In genomic region chr12:113221181-113221996, GRCh38 we compare ENCODE assay signal across 1 cellular context.
A peak's percentile ranks its signal among the peaks of the same experiment; 100 is the strongest.
TF ChIP-seq lines count a peak whose summit lies in the region.

TSS of gene TPCN1 (plus strand) at chr12:113221464. CDS start at chr12:113226853, 5,389 bp downstream.

TF ChIP-seq in K562, 482 proteins besides CTCF, POLR2A, EP300 and RAD21 (continued from another document and continues in another):
- TF ChIP-seq, protein P1, sequence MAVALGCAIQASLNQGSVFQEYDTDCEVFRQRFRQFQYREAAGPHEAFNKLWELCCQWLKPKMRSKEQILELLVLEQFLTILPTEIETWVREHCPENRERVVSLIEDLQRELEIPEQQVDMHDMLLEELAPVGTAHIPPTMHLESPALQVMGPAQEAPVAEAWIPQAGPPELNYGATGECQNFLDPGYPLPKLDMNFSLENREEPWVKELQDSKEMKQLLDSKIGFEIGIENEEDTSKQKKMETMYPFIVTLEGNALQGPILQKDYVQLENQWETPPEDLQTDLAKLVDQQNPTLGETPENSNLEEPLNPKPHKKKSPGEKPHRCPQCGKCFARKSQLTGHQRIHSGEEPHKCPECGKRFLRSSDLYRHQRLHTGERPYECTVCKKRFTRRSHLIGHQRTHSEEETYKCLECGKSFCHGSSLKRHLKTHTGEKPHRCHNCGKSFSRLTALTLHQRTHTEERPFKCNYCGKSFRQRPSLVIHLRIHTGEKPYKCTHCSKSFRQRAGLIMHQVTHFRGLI (CRISPR knock-in tag; IDR thresholded peaks at IDR 0.05) = no peak
- TF ChIP-seq PHF8 (IDR thresholded peaks at IDR 0.05; ENCODE audit: borderline replicate concordance, low read length) (peak; percentile 79; the same call in 1 of the 2 replicates), ZBTB11 (CRISPR knock-in tag; IDR thresholded peaks at IDR 0.05) (no peak), SOX6 (IDR thresholded peaks at IDR 0.05) (no peak), ZNF12 (CRISPR knock-in tag; IDR thresholded peaks at IDR 0.05) (peak; percentile 62; the same call in 1 of the 2 replicates), POLR2G (IDR thresholded peaks at IDR 0.05; ENCODE audit: low read depth, low read length) (peak; percentile 99), SMARCA5 (IDR thresholded peaks at IDR 0.05) (no peak), MXI1 (IDR thresholded peaks at IDR 0.05; ENCODE audit: low read depth, low read length) (peak; percentile 44; the same call in 1 of the 2 replicates), NFE2 (IDR thresholded peaks at IDR 0.05; ENCODE audit: low read depth) (no peak), TBP (optimal IDR thresholded peaks at IDR 0.05; ENCODE audit: low read depth, low read length) (peak; percentile 88), CREB1 (IDR thresholded peaks at IDR 0.05) (peak; percentile 45), CREB1 (CRISPR knock-in tag; IDR thresholded peaks at IDR 0.05) (0 out of 2 replicates have a peak, but pooled peaks have one; percentile 49), HBP1 (CRISPR knock-in tag; IDR thresholded peaks at IDR 0.05) (no peak), SMARCE1 (IDR thresholded peaks at IDR 0.05) (0 out of 2 replicates have a peak, but pooled peaks have one; percentile 17), SAP30 (IDR thresholded peaks at IDR 0.05; ENCODE audit: borderline replicate concordance, insufficient read depth, low read depth, low read length, poor library complexity, severe bottlenecking) (peak; percentile 92), ZBTB1 (CRISPR knock-in tag; IDR thresholded peaks at IDR 0.05; ENCODE audit: borderline replicate concordance, low read depth) (peak; percentile 91), NCOA1 (IDR thresholded peaks at IDR 0.05; ENCODE audit: low read depth) (peak; percentile 31; the same call in 1 of the 2 replicates), NR2F6 (CRISPR knock-in tag; IDR thresholded peaks at IDR 0.05) (no peak), SMC3 (conservative IDR thresholded peaks at IDR 0.05; ENCODE audit: insufficient read depth, low read depth, low read length) (no peak), ZNF23 (CRISPR knock-in tag; IDR thresholded peaks at IDR 0.05) (no peak), CTBP1 (IDR thresholded peaks at IDR 0.05; ENCODE audit: borderline replicate concordance) (peak; percentile 60; the same call in 1 of the 2 replicates), ZNF263 (CRISPR knock-in tag; IDR thresholded peaks at IDR 0.05; ENCODE audit: borderline replicate concordance) (peak; percentile 90), ZBTB9 (CRISPR knock-in tag; IDR thresholded peaks at IDR 0.05) (peak; percentile 88; the same call in 1 of the 2 replicates), SIN3A (IDR thresholded peaks at IDR 0.05; ENCODE audit: borderline replicate concordance in 2 of 2, control insufficient read depth in 1 of 2, low read depth in 2 of 2, low read length in 2 of 2) (peak; percentile 53 to 64; a peak in 1 of 4 replicates), ATF1 (CRISPR knock-in tag; IDR thresholded peaks at IDR 0.05) (no peak), ATF1 (tag; IDR thresholded peaks at IDR 0.05) (peak; percentile 66), SIX5 (IDR thresholded peaks at IDR 0.05; ENCODE audit: borderline replicate concordance in 1 of 2, insufficient read depth in 1 of 2, low read depth in 1 of 2, low read length in 2 of 2) (no peak), VEZF1 (CRISPR knock-in tag; IDR thresholded peaks at IDR 0.05) (peak; percentile 34; the same call in 1 of the 2 replicates), BHLHE40 (IDR thresholded peaks at IDR 0.05; ENCODE audit: low read length) (0 out of 2 replicates have a peak, but pooled peaks have one; percentile 14), E2F6 (IDR thresholded peaks at IDR 0.05; ENCODE audit: borderline replicate concordance in 1 of 2, extremely low read depth in 1 of 2, insufficient read depth in 1 of 2, insufficient read length in 1 of 2, low read depth in 1 of 2, low read length in 1 of 2, poor library complexity in 1 of 2, severe bottlenecking in 1 of 2) (peak; percentile 40 to 55), ZNF24 (IDR thresholded peaks at IDR 0.05) (no peak), EP400 (IDR thresholded peaks at IDR 0.05) (peak; percentile 90), KDM5B (IDR thresholded peaks at IDR 0.05; ENCODE audit: insufficient replicate concordance, low read depth, low read length) (peak; percentile 87), FOXK2 (conservative IDR thresholded peaks at IDR 0.05 in 1 of 2, IDR thresholded peaks at IDR 0.05 in 1 of 2; ENCODE audit: low read depth in 2 of 2) (0 out of 4 replicates have a peak, but pooled peaks of 1 of the 2 experiments have one; percentile 5), YY1 (IDR thresholded peaks at IDR 0.05; ENCODE audit: borderline replicate concordance in 1 of 3, control insufficient read depth in 1 of 3, extremely low read depth in 1 of 3, insufficient read depth in 3 of 3, insufficient read length in 1 of 3, insufficient replicate concordance in 2 of 3, low read depth in 1 of 3, low read length in 2 of 3) (peak in 2 of 3 experiments; percentile 55 to 60), PCBP2 (IDR thresholded peaks at IDR 0.05; ENCODE audit: low read depth, low read length, poor library complexity, severe bottlenecking) (no peak), RCOR1 (IDR thresholded peaks at IDR 0.05; ENCODE audit: borderline replicate concordance in 1 of 2, low read depth in 2 of 2, low read length in 2 of 2) (peak in 1 of 2 experiments; percentile 12; a peak in 1 of 4 replicates), NFIC (IDR thresholded peaks at IDR 0.05) (peak; percentile 66), TAF1 (IDR thresholded peaks at IDR 0.05; ENCODE audit: control insufficient read depth, extremely low read depth, insufficient read depth, low read length, severe bottlenecking) (peak; percentile 58), PBX2 (CRISPR knock-in tag; IDR thresholded peaks at IDR 0.05; ENCODE audit: low read depth) (peak; percentile 79), PBX2 (tag; conservative IDR thresholded peaks at IDR 0.05; ENCODE audit: low read depth) (peak; percentile 98)
- TF ChIP-seq, protein P2, sequence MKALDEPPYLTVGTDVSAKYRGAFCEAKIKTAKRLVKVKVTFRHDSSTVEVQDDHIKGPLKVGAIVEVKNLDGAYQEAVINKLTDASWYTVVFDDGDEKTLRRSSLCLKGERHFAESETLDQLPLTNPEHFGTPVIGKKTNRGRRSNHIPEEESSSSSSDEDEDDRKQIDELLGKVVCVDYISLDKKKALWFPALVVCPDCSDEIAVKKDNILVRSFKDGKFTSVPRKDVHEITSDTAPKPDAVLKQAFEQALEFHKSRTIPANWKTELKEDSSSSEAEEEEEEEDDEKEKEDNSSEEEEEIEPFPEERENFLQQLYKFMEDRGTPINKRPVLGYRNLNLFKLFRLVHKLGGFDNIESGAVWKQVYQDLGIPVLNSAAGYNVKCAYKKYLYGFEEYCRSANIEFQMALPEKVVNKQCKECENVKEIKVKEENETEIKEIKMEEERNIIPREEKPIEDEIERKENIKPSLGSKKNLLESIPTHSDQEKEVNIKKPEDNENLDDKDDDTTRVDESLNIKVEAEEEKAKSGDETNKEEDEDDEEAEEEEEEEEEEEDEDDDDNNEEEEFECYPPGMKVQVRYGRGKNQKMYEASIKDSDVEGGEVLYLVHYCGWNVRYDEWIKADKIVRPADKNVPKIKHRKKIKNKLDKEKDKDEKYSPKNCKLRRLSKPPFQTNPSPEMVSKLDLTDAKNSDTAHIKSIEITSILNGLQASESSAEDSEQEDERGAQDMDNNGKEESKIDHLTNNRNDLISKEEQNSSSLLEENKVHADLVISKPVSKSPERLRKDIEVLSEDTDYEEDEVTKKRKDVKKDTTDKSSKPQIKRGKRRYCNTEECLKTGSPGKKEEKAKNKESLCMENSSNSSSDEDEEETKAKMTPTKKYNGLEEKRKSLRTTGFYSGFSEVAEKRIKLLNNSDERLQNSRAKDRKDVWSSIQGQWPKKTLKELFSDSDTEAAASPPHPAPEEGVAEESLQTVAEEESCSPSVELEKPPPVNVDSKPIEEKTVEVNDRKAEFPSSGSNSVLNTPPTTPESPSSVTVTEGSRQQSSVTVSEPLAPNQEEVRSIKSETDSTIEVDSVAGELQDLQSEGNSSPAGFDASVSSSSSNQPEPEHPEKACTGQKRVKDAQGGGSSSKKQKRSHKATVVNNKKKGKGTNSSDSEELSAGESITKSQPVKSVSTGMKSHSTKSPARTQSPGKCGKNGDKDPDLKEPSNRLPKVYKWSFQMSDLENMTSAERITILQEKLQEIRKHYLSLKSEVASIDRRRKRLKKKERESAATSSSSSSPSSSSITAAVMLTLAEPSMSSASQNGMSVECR (CRISPR knock-in tag; IDR thresholded peaks at IDR 0.05) = peak; percentile 68; the same call in 1 of the 2 replicates
- TF ChIP-seq, protein P3, sequence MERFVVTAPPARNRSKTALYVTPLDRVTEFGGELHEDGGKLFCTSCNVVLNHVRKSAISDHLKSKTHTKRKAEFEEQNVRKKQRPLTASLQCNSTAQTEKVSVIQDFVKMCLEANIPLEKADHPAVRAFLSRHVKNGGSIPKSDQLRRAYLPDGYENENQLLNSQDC (CRISPR knock-in tag; IDR thresholded peaks at IDR 0.05) = no peak
- TF ChIP-seq, protein P4, sequence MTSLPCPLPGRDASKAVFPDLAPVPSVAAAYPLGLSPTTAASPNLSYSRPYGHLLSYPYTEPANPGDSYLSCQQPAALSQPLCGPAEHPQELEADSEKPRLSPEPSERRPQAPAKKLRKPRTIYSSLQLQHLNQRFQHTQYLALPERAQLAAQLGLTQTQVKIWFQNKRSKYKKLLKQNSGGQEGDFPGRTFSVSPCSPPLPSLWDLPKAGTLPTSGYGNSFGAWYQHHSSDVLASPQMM (CRISPR knock-in tag; IDR thresholded peaks at IDR 0.05) = no peak
